In the genomic region with DNA sequence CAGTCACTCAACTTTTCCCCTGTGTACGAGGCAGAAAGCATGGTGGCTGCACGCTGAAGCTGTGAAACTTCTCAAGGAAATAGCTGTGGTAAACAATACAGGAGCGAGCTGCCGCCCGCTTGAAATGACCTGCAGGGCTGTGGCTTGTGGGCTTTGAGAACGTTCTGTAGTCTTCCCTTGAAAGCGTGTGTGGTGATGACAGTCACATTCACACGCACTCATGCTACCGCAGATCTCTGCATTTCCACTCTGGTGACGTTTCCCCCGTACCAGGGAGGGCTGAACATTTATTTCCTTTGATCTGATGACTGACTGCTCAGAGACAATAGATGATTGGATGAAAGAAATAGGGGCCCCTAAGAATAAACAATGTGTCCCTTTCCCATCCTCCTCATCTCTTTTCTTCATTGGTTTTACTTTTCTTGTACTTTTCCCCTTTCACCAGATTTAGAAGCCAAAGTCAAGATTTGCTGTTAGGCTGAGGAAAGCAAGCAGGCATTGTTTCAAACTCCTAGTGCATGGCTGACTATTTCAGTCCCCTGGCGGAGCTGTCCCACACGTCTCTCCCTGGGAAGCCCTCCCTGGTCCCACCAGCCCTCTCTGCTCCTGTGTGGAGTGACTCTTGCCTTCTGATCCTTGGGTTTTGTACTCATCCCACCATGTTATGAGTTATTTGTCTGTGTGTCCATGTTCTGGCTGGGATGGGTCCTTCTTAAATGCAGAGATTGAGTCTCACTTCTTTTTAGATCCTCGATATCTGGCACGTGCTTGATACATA, we compare ENCODE assay signal across 7 cellular contexts. TPM values are rescaled to one million over a fixed set of nuclear protein-coding genes. Genes with fewer than 3 reads are reported as not detected.
DNase-seq lines count a peak whose midpoint lies in the region; ATAC-seq and TF ChIP-seq lines count a peak whose summit lies in the region.

No MANE protein-coding gene starts in this region.

- H3K4me3 ChIP-seq in lower lobe of right lung (no peak overlapping the region), mesendoderm (ENCODE audit: low read length) (no peak overlapping the region)

- H3K9ac ChIP-seq in mesendoderm (ENCODE audit: low read length) = no peak overlapping the region

- H3K79me1 ChIP-seq in mesendoderm (ENCODE audit: low read length) = no peaks in the 10 kb centered on the region

- no peak overlapping the region for H3K4me2 ChIP-seq in mesendoderm (ENCODE audit: low read length)

- H3K36me3 ChIP-seq in lower lobe of right lung (no peaks in the 10 kb centered on the region), mesendoderm (ENCODE audit: control insufficient read depth, insufficient read depth, low read length) (no peaks in the 10 kb centered on the region)

- no peak overlapping the region for H3K23ac ChIP-seq in mesendoderm (ENCODE audit: low read length)

- peaks cover 46% of the 10 kb centered on the region for H3K4me1 ChIP-seq in lower lobe of right lung
- no peaks in the 10 kb centered on the region for H3K4me1 ChIP-seq in mesendoderm (ENCODE audit: control insufficient read depth, low read depth, low read length)

- ATAC-seq in GM21723 (IDR thresholded peaks at IDR 0.05; ENCODE audit: unreplicated experiment) (peak; percentile 43), lower lobe of right lung (peak; percentile 20 to 52)

- TF ChIP-seq CTCF in lower lobe of right lung (IDR thresholded peaks at IDR 0.05) = no peak

- H3K27me3 ChIP-seq in lower lobe of right lung (ENCODE audit: low read depth) (no peaks in the 10 kb centered on the region), mesendoderm (ENCODE audit: insufficient read depth, low read length, poor library complexity) (no peaks in the 10 kb centered on the region)

- no peak overlapping the region for H3K18ac ChIP-seq in mesendoderm (ENCODE audit: low read length)

- H3K9me3 ChIP-seq in lower lobe of right lung = no peaks in the 10 kb centered on the region

- no peak overlapping the region for H4K5ac ChIP-seq in mesendoderm (ENCODE audit: low read length)

- no peak overlapping the region for H2BK15ac ChIP-seq in mesendoderm (replicated peaks; ENCODE audit: low read depth)

- intact Hi-C loops in lower lobe of right lung (cut with DNase I) = no loop called here

- H2BK120ac ChIP-seq in mesendoderm (ENCODE audit: low read depth, low read length) = no peak overlapping the region

- H3K56ac ChIP-seq in mesendoderm (ENCODE audit: low read length) = no peak overlapping the region

- WGBS in mesendoderm (ENCODE audit: extremely low coverage, insufficient coverage, low lambda C conversion rate) = no CpG with 5 or more reads among the region's 15 CpGs

- DNase-seq in NOMO-1 treated with dmso at 0.1 percent for 144 hours (lab: John Stamatoyannopoulos, UW; ENCODE audit: unreplicated experiment) (peak; percentile 51), lower lobe of right lung (peak; percentile 70), NCI-H82 (lab: John Stamatoyannopoulos, UW) (no peak), mesendoderm (no peak)
- peak; percentile 45 to 74 (median 61) for DNase-seq in activated naive CD4-positive, alpha-beta T cell (lab: John Stamatoyannopoulos, UW)
- peak; percentile 61 to 79 for DNase-seq in stimulated activated CD8-positive, alpha-beta memory T cell treated with anti-CD3 and anti-CD28 coated beads, Interleukin-4, amount 100 ng/mL, for 1 hour (ENCODE audit: low read depth in 2 of 2, low spot score in 1 of 2)

- H3K27ac ChIP-seq in lower lobe of right lung (peak overlapping the region; percentile 75), mesendoderm (ENCODE audit: low read depth, low read length) (no peak overlapping the region)

- H3K79me2 ChIP-seq in mesendoderm (ENCODE audit: control insufficient read depth, insufficient read depth, low read length) = no peaks in the 10 kb centered on the region

- H2AK5ac ChIP-seq in mesendoderm (ENCODE audit: low read length) = no peak overlapping the region

- no peak overlapping the region for H4K8ac ChIP-seq in mesendoderm (ENCODE audit: low read depth, low read length)

- H3K4ac ChIP-seq in mesendoderm (ENCODE audit: low read depth, low read length) = no peak overlapping the region

- H2BK5ac ChIP-seq in mesendoderm (ENCODE audit: low read length) = no peak overlapping the region

RNA-seq across cellular contexts. Expression of a gene that starts 3.9 kb away (rescaled TPM):
- total RNA-seq in lower lobe of right lung = 13.9 TPM
- 0.25 TPM for polyA plus RNA-seq in mesendoderm (2013, experiment 1 of 2)
- 0.17 TPM for polyA plus RNA-seq in mesendoderm (2013, experiment 2 of 2)

RNA-seq across cellular contexts. Expression of a gene that starts 9.2 kb away (rescaled TPM):
- 101 TPM for total RNA-seq in lower lobe of right lung
- 123 TPM for polyA plus RNA-seq in mesendoderm (2013, experiment 1 of 2)
- polyA plus RNA-seq in mesendoderm (2013, experiment 2 of 2) = 121 TPM

Comparison
In these comparisons a context has a peak if more than half of its experiments do, and no peak if none do; other contexts are left out.
1. DNase-seq: peak in NOMO-1 treated with dmso at 0.1 percent for 144 hours (single experiment), activated naive CD4-positive, alpha-beta T cell (4 of 4), lower lobe of right lung (single experiment) and stimulated activated CD8-positive, alpha-beta memory T cell treated with anti-CD3 and anti-CD28 coated beads, Interleukin-4, amount 100 ng/mL, for 1 hour (2 of 2); none in NCI-H82 (single experiment) and mesendoderm (single experiment).